In the genomic region with DNA sequence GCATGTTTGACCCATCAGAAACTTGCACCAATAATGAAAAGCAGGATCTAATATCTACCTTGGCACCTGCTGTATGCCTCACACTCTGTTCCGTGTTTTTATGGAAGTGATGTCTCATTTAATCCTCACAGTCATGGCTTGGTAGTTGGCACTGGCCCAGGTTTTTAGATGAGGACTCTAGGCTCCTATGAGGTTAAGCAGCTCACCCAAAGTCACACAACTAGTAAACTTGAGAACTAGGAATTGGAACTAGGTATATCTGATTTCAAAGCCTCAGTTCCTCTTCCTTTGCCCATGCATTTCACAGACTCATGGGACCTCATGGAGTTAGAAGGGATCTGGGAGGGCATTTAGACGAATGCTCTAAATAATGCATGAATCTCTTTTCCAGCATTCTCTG, we compare ENCODE assay signal across 8 cellular contexts. TPM values are rescaled to one million over a fixed set of nuclear protein-coding genes. Genes with fewer than 3 reads are reported as not detected.
DNase-seq lines count a peak whose midpoint lies in the region; ATAC-seq and TF ChIP-seq lines count a peak whose summit lies in the region.
"Had no signal": no experiment of that assay in that cellular context is flagged by ENCODE, and none has a peak within 500 bp of the region (broad histone marks: within the 10 kb centered on the region; RNA-seq: fewer than 3 reads in every experiment).

No MANE protein-coding gene starts in this region.

- no peaks in the 10 kb centered on the region for H3K27me3 ChIP-seq in GM23248 (replicated peaks; ENCODE audit: insufficient read depth)
- H3K27me3 ChIP-seq in rectal smooth muscle tissue (ENCODE audit: control insufficient read depth, insufficient read depth, low read length): no peaks in the 10 kb centered on the region

- H3K9me3 ChIP-seq in GM23248 (ENCODE audit: low read depth): no peaks in the 10 kb centered on the region

- in situ Hi-C loops in GM23248 (cut with MboI): loop anchor here (10.0 kb wide), 1 partner anchor 95 kb away; no protein-coding TSS in a partner anchor

- H3F3A ChIP-seq in GM23248 (ENCODE audit: insufficient read depth): peaks cover 36% of the 10 kb centered on the region

- no peaks in the 10 kb centered on the region for H3K79me2 ChIP-seq in GM23248 (ENCODE audit: insufficient read depth)

- H3K4me3 Mint-ChIP-seq in chondrocyte (ENCODE audit: unreplicated experiment): no peak overlapping the region

- H3K27ac Mint-ChIP-seq in chondrocyte (ENCODE audit: unreplicated experiment): no peak overlapping the region

- H3K4me3 ChIP-seq in GM23248: peak overlapping the region; percentile 61
- H3K4me3 ChIP-seq in rectal smooth muscle tissue (ENCODE audit: low read length): no peak overlapping the region

- H3K4me1 Mint-ChIP-seq in chondrocyte (ENCODE audit: low read depth): peaks cover 53% of the 10 kb centered on the region

- no peaks in the 10 kb centered on the region for H3K9me3 Mint-ChIP-seq in chondrocyte (ENCODE audit: low read depth)

- H3K36me3 ChIP-seq in GM23248 (ENCODE audit: low read depth) (no peaks in the 10 kb centered on the region), rectal smooth muscle tissue (ENCODE audit: control insufficient read depth, insufficient read depth, low read length) (no peaks in the 10 kb centered on the region)

- peaks cover 44% of the 10 kb centered on the region for H3K4me1 ChIP-seq in GM23248 (ENCODE audit: insufficient read depth)
- H3K4me1 ChIP-seq in rectal smooth muscle tissue (ENCODE audit: control insufficient read depth, insufficient read depth, low read length): peaks cover 30% of the 10 kb centered on the region

- no peaks in the 10 kb centered on the region for H3K9me2 ChIP-seq in GM23248 (ENCODE audit: insufficient read depth)

- H4K20me1 ChIP-seq in GM23248 (ENCODE audit: insufficient read depth): no peaks in the 10 kb centered on the region

- H3K9ac ChIP-seq in GM23248 (peak overlapping the region; percentile 94), rectal smooth muscle tissue (ENCODE audit: low read length) (no peak overlapping the region)

- DNase-seq in GM23248 (peak; percentile 56), NCI-H345 treated with DMSO at 0.1 percent for 48 hours (lab: John Stamatoyannopoulos, UW; ENCODE audit: unreplicated experiment) (peak; percentile 45), chondrocyte (ENCODE audit: low spot score) (no peak)
- DNase-seq: NCI-H774 had no signal

- no peaks in the 10 kb centered on the region for H3K27me3 Mint-ChIP-seq in chondrocyte (ENCODE audit: low read depth)

- H3K27ac ChIP-seq in GM23248 (peak overlapping the region; percentile 99), cingulate gyrus (ENCODE audit: low read depth, low read length) (peak overlapping the region; percentile 89), rectal smooth muscle tissue (ENCODE audit: low read depth, low read length) (peak overlapping the region; percentile 91)

- peak overlapping the region; percentile 39; the same call in 1 of the 2 replicates for H2AFZ ChIP-seq in GM23248

- H3K4me2 ChIP-seq in GM23248 (ENCODE audit: unreplicated experiment): peak overlapping the region; percentile 77

- ATAC-seq in GM21717 (IDR thresholded peaks at IDR 0.05; ENCODE audit: unreplicated experiment): no peak
- ATAC-seq in HG02973 (IDR thresholded peaks at IDR 0.05; ENCODE audit: unreplicated experiment): no peak

- no peaks in the 10 kb centered on the region for H3K36me3 Mint-ChIP-seq in chondrocyte (ENCODE audit: low read depth)

- 46 to 47% methylated on average over 2 of the region's 2 CpGs for WGBS in GM23248 (ENCODE audit: low coverage in 1 of 2, low lambda C conversion rate in 2 of 2, missing lambda C conversion rate in 2 of 2), 2 experiments

- TF ChIP-seq CTCF in chondrocyte (IDR thresholded peaks at IDR 0.05): no peak

RNA-seq across cellular contexts. Expression of a gene that starts 21.3 kb away (rescaled TPM):
- total RNA-seq in GM23248 (2014; rRNA removed; shearing (Covaris generic)): 11.9 and 61.0 TPM in 2 replicates
- polyA plus RNA-seq in GM23248 (2016; fragmentation: Nextera tagmentation; extraction: Ambion mirVana): 5.2 and 5.7 TPM in 2 replicates
- total RNA-seq in chondrocyte: 11.2 to 22.2 TPM (median 12.9 TPM) in 3 replicates
